Comparison of ENCODE assay signal across 14 cellular contexts in the genomic region with DNA sequence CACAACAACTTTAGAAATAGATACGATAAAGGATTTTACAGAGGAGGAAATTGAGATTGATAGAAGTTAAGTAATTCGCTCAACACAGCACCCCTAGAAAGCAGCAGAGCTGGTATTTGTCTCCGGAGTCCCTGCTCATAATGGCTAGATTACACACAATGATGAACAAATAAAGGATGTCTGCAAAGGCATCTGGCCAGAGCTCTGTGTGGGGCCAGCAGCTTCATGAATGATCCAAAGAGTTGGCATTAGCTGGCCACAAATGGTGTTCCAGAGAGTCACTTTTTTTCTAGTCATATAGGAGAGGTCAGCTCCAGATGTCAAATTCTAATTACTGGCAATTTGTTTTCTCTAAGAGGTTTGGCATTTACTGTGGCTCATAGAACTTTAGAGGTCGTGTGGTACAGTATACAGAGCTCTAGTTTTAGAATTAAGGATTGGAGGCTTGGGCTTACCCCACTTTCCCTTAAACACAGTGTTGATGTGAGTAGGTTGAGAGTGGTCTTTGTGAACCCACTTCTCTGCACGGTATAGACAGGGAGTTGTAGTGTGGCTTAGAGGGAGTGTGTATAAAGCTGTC.
DNase-seq lines count a peak whose midpoint lies in the region; FAIRE-seq and TF ChIP-seq lines count a peak whose summit lies in the region.
"Had no signal": no experiment of that assay in that cellular context is flagged by ENCODE, and none has a peak within 500 bp of the region (broad histone marks: within the 10 kb centered on the region; RNA-seq: fewer than 3 reads in every experiment).

No MANE protein-coding gene starts in this region.

- no peaks in the 10 kb centered on the region for H3K27me3 ChIP-seq in GM23248 (replicated peaks; ENCODE audit: insufficient read depth)
- H3K27me3 ChIP-seq in astrocyte (ENCODE audit: insufficient read depth, low read length): no peaks in the 10 kb centered on the region
- no peaks in the 10 kb centered on the region for H3K27me3 ChIP-seq in neural progenitor cell
- no peaks in the 10 kb centered on the region for H3K27me3 ChIP-seq in right atrium auricular region
- no peaks in the 10 kb centered on the region for H3K27me3 ChIP-seq in adrenal gland

- H3K4me1 ChIP-seq in GM23248 (ENCODE audit: insufficient read depth): peaks cover 58% of the 10 kb centered on the region
- peaks cover 44% of the 10 kb centered on the region for H3K4me1 ChIP-seq in astrocyte (ENCODE audit: insufficient read depth, low read length)
- H3K4me1 ChIP-seq in neural progenitor cell: peaks cover 4% of the 10 kb centered on the region
- H3K4me1 ChIP-seq in right atrium auricular region: peaks cover 0 to 11% of the 10 kb centered on the region in 2 donors
- H3K4me1 ChIP-seq in adrenal gland (replicated peaks in 1 of 2): peaks cover 0 to 15% of the 10 kb centered on the region in 2 donors

- H3K27ac Mint-ChIP-seq in astrocyte (ENCODE audit: unreplicated experiment) (no peak overlapping the region), neural progenitor cell (no peak overlapping the region)
- H3K27ac Mint-ChIP-seq: IgD-negative memory B cell had no signal

- H3K4me1 Mint-ChIP-seq in astrocyte (ENCODE audit: low read depth, unreplicated experiment) (peaks cover 57% of the 10 kb centered on the region), neural progenitor cell (peaks cover 22% of the 10 kb centered on the region)
- H3K4me1 Mint-ChIP-seq: IgD-negative memory B cell had no signal

- no peak overlapping the region for H3K27ac ChIP-seq in GM23248
- no peak overlapping the region for H3K27ac ChIP-seq in astrocyte (ENCODE audit: low read depth, low read length)
- H3K27ac ChIP-seq in neural progenitor cell: no peak overlapping the region
- H3K27ac ChIP-seq in right atrium auricular region: no peak overlapping the region
- no peak overlapping the region for H3K27ac ChIP-seq in adrenal gland

- H3K4me3 ChIP-seq in GM23248: no peak overlapping the region
- no peak overlapping the region for H3K4me3 ChIP-seq in astrocyte (ENCODE audit: insufficient read depth, low read depth, low read length)
- no peak overlapping the region for H3K4me3 ChIP-seq in neural progenitor cell
- H3K4me3 ChIP-seq in right atrium auricular region: no peak overlapping the region
- H3K4me3 ChIP-seq in adrenal gland: no peak overlapping the region

- in situ Hi-C loops in GM23248 (cut with MboI): no loop called here

- TF ChIP-seq CTCF in astrocyte (IDR thresholded peaks at IDR 0.05; ENCODE audit: insufficient read depth, low read depth, low read length) (no peak), neural progenitor cell (IDR thresholded peaks at IDR 0.05) (no peak), right atrium auricular region (IDR thresholded peaks at IDR 0.05) (no peak), adrenal gland (IDR thresholded peaks at IDR 0.05) (no peak)

- H3K36me3 ChIP-seq in GM23248 (ENCODE audit: low read depth) (peaks cover 9% of the 10 kb centered on the region; the same call in 1 of the 2 replicates), astrocyte (ENCODE audit: insufficient read depth, low read length) (no peaks in the 10 kb centered on the region), neural progenitor cell (no peaks in the 10 kb centered on the region), right atrium auricular region (no peaks in the 10 kb centered on the region), adrenal gland (replicated peaks in 1 of 2) (no peaks in the 10 kb centered on the region)

- H3K9me3 ChIP-seq in GM23248 (ENCODE audit: low read depth): no peaks in the 10 kb centered on the region
- peaks cover 6% of the 10 kb centered on the region for H3K9me3 ChIP-seq in astrocyte (ENCODE audit: insufficient read depth, low read depth, low read length)
- no peaks in the 10 kb centered on the region for H3K9me3 ChIP-seq in neural progenitor cell (ENCODE audit: low read depth)
- H3K9me3 ChIP-seq in right atrium auricular region: peaks cover 0 to 4% of the 10 kb centered on the region in 2 donors
- no peaks in the 10 kb centered on the region for H3K9me3 ChIP-seq in adrenal gland (replicated peaks in 1 of 3)

- 64 to 65% methylated on average over 5 of the region's 5 CpGs for WGBS in GM23248 (ENCODE audit: low coverage in 1 of 2, low lambda C conversion rate in 2 of 2, missing lambda C conversion rate in 2 of 2), 2 experiments
- 74 to 86% (median 83%) methylated on average over 5 of the region's 5 CpGs for WGBS in adrenal gland, 4 donors

- H3K4me2 ChIP-seq in GM23248 (ENCODE audit: unreplicated experiment) (no peak overlapping the region), astrocyte (ENCODE audit: low read length) (no peak overlapping the region), neural progenitor cell (no peak overlapping the region)

- H3K27me3 Mint-ChIP-seq in astrocyte (ENCODE audit: low read depth, unreplicated experiment): no peaks in the 10 kb centered on the region
- H3K27me3 Mint-ChIP-seq in neural progenitor cell (ENCODE audit: insufficient read depth, low read depth): no peaks in the 10 kb centered on the region
- H3K27me3 Mint-ChIP-seq: IgD-negative memory B cell had no signal

- H3K79me2 ChIP-seq in GM23248 (ENCODE audit: insufficient read depth): peaks cover 80% of the 10 kb centered on the region
- peaks cover 45% of the 10 kb centered on the region for H3K79me2 ChIP-seq in astrocyte (ENCODE audit: insufficient read depth, low read length)
- no peaks in the 10 kb centered on the region for H3K79me2 ChIP-seq in neural progenitor cell (ENCODE audit: low read depth)

- H2AFZ ChIP-seq in GM23248 (no peak overlapping the region), astrocyte (ENCODE audit: low read depth, low read length) (no peak overlapping the region), neural progenitor cell (replicated peaks) (no peak overlapping the region)

- H3K9me3 Mint-ChIP-seq in astrocyte (ENCODE audit: unreplicated experiment) (peaks cover 6% of the 10 kb centered on the region), neural progenitor cell (peaks cover 3% of the 10 kb centered on the region)

- H3K36me3 Mint-ChIP-seq in astrocyte (ENCODE audit: low read depth, unreplicated experiment) (peaks cover 12% of the 10 kb centered on the region), neural progenitor cell (no peaks in the 10 kb centered on the region)
- H3K36me3 Mint-ChIP-seq: IgD-negative memory B cell had no signal

- no peak overlapping the region for H3K9ac ChIP-seq in GM23248
- H3K9ac ChIP-seq in astrocyte (ENCODE audit: low read length): no peak overlapping the region
- no peak overlapping the region for H3K9ac ChIP-seq in neural progenitor cell

- intact Hi-C loops in adrenal gland (cut with DNase I): no loop called here

- FAIRE-seq in astrocyte (lab: Jason Lieb, UNC): peak; percentile 32
- FAIRE-seq: GM12891 had no signal

- H3K4me3 Mint-ChIP-seq in astrocyte (ENCODE audit: unreplicated experiment) (no peak overlapping the region), neural progenitor cell (no peak overlapping the region)
- H3K4me3 Mint-ChIP-seq: IgD-negative memory B cell had no signal

- H3F3A ChIP-seq in GM23248 (ENCODE audit: insufficient read depth) (peaks cover 52% of the 10 kb centered on the region), neural progenitor cell (ENCODE audit: low read depth) (no peaks in the 10 kb centered on the region)

- no peaks in the 10 kb centered on the region for H3K9me2 ChIP-seq in GM23248 (ENCODE audit: insufficient read depth)

- H4K20me1 ChIP-seq in GM23248 (ENCODE audit: insufficient read depth): no peaks in the 10 kb centered on the region
- peaks cover 26% of the 10 kb centered on the region for H4K20me1 ChIP-seq in astrocyte (ENCODE audit: insufficient read depth, low read length)
- H4K20me1 ChIP-seq in neural progenitor cell (ENCODE audit: low read depth): no peaks in the 10 kb centered on the region

- no peak for TF ChIP-seq POLR2A in adrenal gland (IDR thresholded peaks at IDR 0.05)

- peak; percentile 63 for DNase-seq in GM23248
- peak; percentile 86 for DNase-seq in NCI-H69 (lab: John Stamatoyannopoulos, UW)
- DNase-seq in astrocyte (ENCODE audit: low read depth): no peak
- peak; percentile 16 for DNase-seq in neural progenitor cell (ENCODE audit: low spot score)
- DNase-seq in right atrium auricular region (ENCODE audit: low spot score): no peak
- no peak for DNase-seq in occipital lobe (lab: John Stamatoyannopoulos, UW)
- DNase-seq in RKO (ENCODE audit: low spot score): no peak
- DNase-seq in adrenal gland: no peak
- DNase-seq: C1 segment of cervical spinal cord, NCI-H2227 treated with DMSO at 0.1 percent for 48 hours, NCI-H526 treated with DMSO at 0.1 percent for 48 hours, SIG-M5 had no signal

Comparison
In these comparisons a context has a peak if more than half of its experiments do, and no peak if none do; other contexts are left out.
1. DNase-seq: peak in GM23248 (single experiment), NCI-H69 (single experiment) and neural progenitor cell (single experiment); none in astrocyte (single experiment), right atrium auricular region (single experiment), occipital lobe (single experiment), RKO (single experiment) and adrenal gland (0 of 7).